In genomic region chr2:95383635-95384027, GRCh38 we compare ENCODE assay signal across 20 cellular contexts. TPM values are rescaled to one million over a fixed set of nuclear protein-coding genes. Genes with fewer than 3 reads are reported as not detected.
DNase-seq lines count a peak whose midpoint lies in the region; ATAC-seq, FAIRE-seq and TF ChIP-seq lines count a peak whose summit lies in the region.
"Had no signal": no experiment of that assay in that cellular context is flagged by ENCODE, and none has a peak within 500 bp of the region (broad histone marks: within the 10 kb centered on the region; RNA-seq: fewer than 3 reads in every experiment).

No MANE protein-coding gene starts in this region.

- ATAC-seq in RWPE2 (ENCODE audit: low read depth): no peak
- ATAC-seq: K562, SK-N-SH treated with all-trans-retinoic acid at 6 μM for 48 hours had no signal

- no peak for TF ChIP-seq CTCF in RWPE2 (IDR thresholded peaks at IDR 0.05; ENCODE audit: poor library complexity, severe bottlenecking)
- no peak for TF ChIP-seq CTCF in coronary artery (IDR thresholded peaks at IDR 0.05)
- no peak for TF ChIP-seq CTCF in thyroid gland (IDR thresholded peaks at IDR 0.05)
- TF ChIP-seq CTCF in GM20000 (IDR thresholded peaks at IDR 0.05; ENCODE audit: extremely low read depth, missing control alignments): no peak

- no CpG with 5 or more reads among the region's 9 CpGs for WGBS in neuronal stem cell (ENCODE audit: extremely low coverage in 2 of 2, insufficient read length in 2 of 2, insufficient replicate concordance in 1 of 2), 2 donors
- WGBS in thyroid gland, 2 donors: 89 to 95% methylated on average over 6 to 9 of the region's 9 CpGs

- FAIRE-seq in H54 (lab: Jason Lieb, UNC): no peak
- FAIRE-seq: GM18507, K562 had no signal

- H3K4me3 ChIP-seq in RWPE2 (ENCODE audit: severe bottlenecking) (no peak overlapping the region), coronary artery (no peak overlapping the region), neuronal stem cell (ENCODE audit: low read length in 2 of 2) (no peak overlapping the region), thyroid gland (replicated peaks in 1 of 3) (no peak overlapping the region)
- H3K4me3 ChIP-seq: K562, SJCRH30 had no signal

- H3K4me1 ChIP-seq in RWPE2 (ENCODE audit: insufficient read depth, poor library complexity, severe bottlenecking) (no peaks in the 10 kb centered on the region), neuronal stem cell (ENCODE audit: control insufficient read depth in 2 of 2, insufficient read depth in 1 of 2, low read depth in 1 of 2, low read length in 2 of 2) (peaks cover 5 to 9% of the 10 kb centered on the region in 2 donors), thyroid gland (peaks cover 15 to 31% of the 10 kb centered on the region in 2 donors)
- H3K4me1 ChIP-seq: SJCRH30 had no signal

- H2BK5ac ChIP-seq in neuronal stem cell (ENCODE audit: low read length): no peak overlapping the region

- H3K27me3 ChIP-seq in RWPE2 (ENCODE audit: insufficient read depth, poor library complexity, severe bottlenecking) (no peaks in the 10 kb centered on the region), neuronal stem cell (ENCODE audit: control insufficient read depth in 3 of 3, insufficient read depth in 3 of 3, low read depth in 1 of 3, low read length in 3 of 3) (peaks cover 0 to 5% (median 3%) of the 10 kb centered on the region in 3 experiments), thyroid gland (no peaks in the 10 kb centered on the region)
- H3K27me3 ChIP-seq: Peyer's patch had no signal

- H3K4ac ChIP-seq in neuronal stem cell (ENCODE audit: low read length): no peak overlapping the region

- no peaks in the 10 kb centered on the region for H3K36me3 ChIP-seq in RWPE2 (ENCODE audit: low read depth)
- H3K36me3 ChIP-seq in neuronal stem cell (replicated peaks in 1 of 2; ENCODE audit: control insufficient read depth in 2 of 2, insufficient read depth in 2 of 2, low read length in 2 of 2): no peaks in the 10 kb centered on the region
- no peaks in the 10 kb centered on the region for H3K36me3 ChIP-seq in thyroid gland
- H3K36me3 ChIP-seq: Peyer's patch, SJCRH30 had no signal

- H3K27ac ChIP-seq in RWPE2 (ENCODE audit: poor library complexity, severe bottlenecking) (no peak overlapping the region), coronary artery (peak overlapping the region in 1 of 2 donors; percentile 11), neuronal stem cell (replicated peaks; ENCODE audit: low read length) (no peak overlapping the region), thyroid gland (peak overlapping the region in 2 of 3 donors; percentile 46 to 91)
- H3K27ac ChIP-seq: SJCRH30 had no signal

- peak overlapping the region; percentile 76 for H3K18ac ChIP-seq in neuronal stem cell (ENCODE audit: low read length)

- no peaks in the 10 kb centered on the region for H3K79me1 ChIP-seq in neuronal stem cell (ENCODE audit: low read depth, low read length)

- no peak overlapping the region for H4K8ac ChIP-seq in neuronal stem cell (ENCODE audit: low read depth, low read length)

- H3K9me3 ChIP-seq in RWPE2 (ENCODE audit: severe bottlenecking): no peaks in the 10 kb centered on the region
- H3K9me3 ChIP-seq in neuronal stem cell (replicated peaks in 1 of 2; ENCODE audit: control insufficient read depth in 2 of 2, insufficient read depth in 1 of 2, low read depth in 1 of 2, low read length in 2 of 2): peaks cover 0 to 1% of the 10 kb centered on the region in 2 donors
- no peaks in the 10 kb centered on the region for H3K9me3 ChIP-seq in thyroid gland
- H3K9me3 ChIP-seq: Peyer's patch, SJCRH30 had no signal

- H2BK12ac ChIP-seq in neuronal stem cell (ENCODE audit: low read length): peak overlapping the region; percentile 58

- H2BK120ac ChIP-seq in neuronal stem cell (ENCODE audit: low read depth, low read length): no peak overlapping the region

- DNase-seq in RWPE2 (ENCODE audit: low spot score) (peak; percentile 44), coronary artery (ENCODE audit: low spot score) (peak; percentile 64), neuronal stem cell (ENCODE audit: low spot score) (no peak), thyroid gland (no peak), H54 (ENCODE audit: insufficient read length, low spot score) (no peak), GM20000 (ENCODE audit: low spot score) (no peak), OCI-M2 (lab: John Stamatoyannopoulos, UW; ENCODE audit: unreplicated experiment) (no peak)
- DNase-seq: C1 segment of cervical spinal cord; CD4-positive, alpha-beta memory T cell; COR-L47; DMS53; Kasumi-1; NCI-H2029; NCI-H446; NCI-H526; SJCRH30 had no signal

- no peak overlapping the region for H3K9ac ChIP-seq in neuronal stem cell (ENCODE audit: low read depth, low read length, poor library complexity)

- intact Hi-C loops in thyroid gland (cut with DNase I): no loop called here

- H4K91ac ChIP-seq in neuronal stem cell (ENCODE audit: low read depth, low read length, poor library complexity): no peak overlapping the region

- H2BK15ac ChIP-seq in neuronal stem cell (ENCODE audit: low read length): peak overlapping the region; percentile 49

- H2AFZ ChIP-seq in neuronal stem cell (ENCODE audit: low read length): no peak overlapping the region

- TF ChIP-seq POLR2A in thyroid gland (IDR thresholded peaks at IDR 0.05): no peak
- TF ChIP-seq POLR2A in H54 (IDR thresholded peaks at IDR 0.05; ENCODE audit: low read depth, low read length): no peak

- H3K4me2 ChIP-seq in neuronal stem cell (ENCODE audit: insufficient read depth, low read length, poor library complexity, severe bottlenecking): no peak overlapping the region

- peak overlapping the region; percentile 81 for H2AK5ac ChIP-seq in neuronal stem cell (ENCODE audit: low read depth, low read length)

- H3K14ac ChIP-seq in neuronal stem cell (ENCODE audit: low read length): peak overlapping the region; percentile 56

- no peak overlapping the region for H3K23ac ChIP-seq in neuronal stem cell (ENCODE audit: low read depth, low read length, poor library complexity)

RNA-seq across cellular contexts. Expression of gene FAHD2A, which starts 18.9 kb away (rescaled TPM):
- polyA plus RNA-seq in neuronal stem cell (2013, experiment 1 of 2): 19.9 TPM
- polyA plus RNA-seq in neuronal stem cell (2013, experiment 2 of 2): 18.9 TPM
- total RNA-seq in thyroid gland: 10 to 100 TPM; 39.2 to 90.2 (median 59.3) TPM

Comparison
In these comparisons a context has a peak if more than half of its experiments do, and no peak if none do; other contexts are left out.
1. DNase-seq: peak in RWPE2 (single experiment) and coronary artery (single experiment); none in neuronal stem cell (single experiment), thyroid gland (0 of 2), H54 (single experiment), GM20000 (single experiment) and OCI-M2 (single experiment).
2. H3K27ac ChIP-seq: peak in thyroid gland (2 of 3); none in RWPE2 (single experiment) and neuronal stem cell (single experiment).